In genomic region chr22:49972163-49973017, GRCh38 we compare ENCODE assay signal across 10 cellular contexts. TPM values are rescaled to one million over a fixed set of nuclear protein-coding genes. Genes with fewer than 3 reads are reported as not detected.
DNase-seq lines count a peak whose midpoint lies in the region; ATAC-seq, FAIRE-seq and TF ChIP-seq lines count a peak whose summit lies in the region.
"Had no signal": no experiment of that assay in that cellular context is flagged by ENCODE, and none has a peak within 500 bp of the region (broad histone marks: within the 10 kb centered on the region; RNA-seq: fewer than 3 reads in every experiment).

No MANE protein-coding gene starts in this region.

- H3K4me1 ChIP-seq in HEK293 (ENCODE audit: control insufficient read depth, insufficient read depth, low read length) (peaks cover 3% of the 10 kb centered on the region; the same call in 1 of the 2 replicates), subcutaneous abdominal adipose tissue (ENCODE audit: control insufficient read depth in 5 of 5, insufficient read depth in 5 of 5, low read length in 5 of 5) (peaks cover 5 to 60% (median 40%) of the 10 kb centered on the region in 5 donors)

- no peak overlapping the region for H3K27ac ChIP-seq in HEK293 (ENCODE audit: extremely low read depth, low read depth, low read length)
- no peak overlapping the region for H3K27ac ChIP-seq in subcutaneous abdominal adipose tissue (ENCODE audit: low read depth, low read length)

- ATAC-seq in left colon (no peak), HG03565 (IDR thresholded peaks at IDR 0.05; ENCODE audit: unreplicated experiment) (no peak)

- H3K4me3 ChIP-seq in HEK293 (ENCODE audit: low read depth, low read length): no peak overlapping the region
- H3K4me3 ChIP-seq in subcutaneous abdominal adipose tissue (ENCODE audit: low read depth in 1 of 5, low read length in 5 of 5): peak overlapping the region in 3 of 5 donors; percentile 32 to 66 (median 48)

- POLR2A ChIA-PET in HEK293 (lab: Yijun Ruan, JAX): interaction anchor here (0.9 kb wide), 1 partner anchor 10 kb away, joined by 6 read pairs; no protein-coding TSS in a partner anchor

- peak; percentile 44 to 54 for DNase-seq in activated T-cell treated with anti-CD3 and anti-CD28 coated beads, Interleukin-2, amount 50 U/mL, for 48 hours
- DNase-seq in left colon (peak; percentile 30 to 41), NCI-H1694 treated with DMSO at 0.1 percent for 48 hours (lab: John Stamatoyannopoulos, UW) (no peak), RCC 7860 (ENCODE audit: low spot score) (no peak)
- DNase-seq: T-helper 9 cell had no signal

- CTCF ChIA-PET in HEK293 (lab: Yijun Ruan, JAX): no interaction called here

- H3K27me3 ChIP-seq in subcutaneous abdominal adipose tissue (ENCODE audit: control insufficient read depth in 5 of 5, insufficient read depth in 4 of 5, low read length in 5 of 5): no peaks in the 10 kb centered on the region

- no peak for TF ChIP-seq CTCF in HEK293 (tag by site-specific recombination; IDR thresholded peaks at IDR 0.05)

- intact Hi-C loops in left colon (cut with DNase I, micrococcal nuclease): no loop called here

- FAIRE-seq in RCC 7860 (lab: Jason Lieb, UNC): no peak
- FAIRE-seq: HTR-8/SVneo had no signal

- no peaks in the 10 kb centered on the region for H3K9me3 ChIP-seq in HEK293 (ENCODE audit: control insufficient read depth, insufficient read depth, low read depth, low read length)
- H3K9me3 ChIP-seq in subcutaneous abdominal adipose tissue (ENCODE audit: control insufficient read depth in 5 of 5, low read length in 5 of 5): no peaks in the 10 kb centered on the region

- peaks cover 0 to 2% of the 10 kb centered on the region in 2 experiments; a peak in 1 of 3 replicates for H3K36me3 ChIP-seq in HEK293 (ENCODE audit: control insufficient read depth in 2 of 2, insufficient read depth in 1 of 2, low read length in 2 of 2)
- H3K36me3 ChIP-seq in subcutaneous abdominal adipose tissue (ENCODE audit: control insufficient read depth in 5 of 5, insufficient read depth in 5 of 5, low read length in 5 of 5): no peaks in the 10 kb centered on the region

- peak overlapping the region in 1 of 5 donors; percentile 78 for H3K9ac ChIP-seq in subcutaneous abdominal adipose tissue (ENCODE audit: low read length in 5 of 5)

TF ChIP-seq in HEK293, 187 proteins besides CTCF, POLR2A, EP300 and RAD21 (continues in another document):
- TF ChIP-seq SP7 (tag by site-specific recombination; IDR thresholded peaks at IDR 0.05): 0 out of 2 replicates have a peak, but pooled peaks have one; percentile 21
- TF ChIP-seq ZNF510 (tag by site-specific recombination; IDR thresholded peaks at IDR 0.05; ENCODE audit: insufficient replicate concordance): no peak
- no peak for TF ChIP-seq ZNF433 (tag by site-specific recombination; IDR thresholded peaks at IDR 0.05; ENCODE audit: low read depth)
- no peak for TF ChIP-seq ZNF366 (tag by site-specific recombination; conservative IDR thresholded peaks at IDR 0.05)
- 0 out of 2 replicates have a peak, but pooled peaks have one; percentile 40 for TF ChIP-seq ZBTB10 (tag by site-specific recombination; IDR thresholded peaks at IDR 0.05)
- TF ChIP-seq ZBTB20 (tag by site-specific recombination; IDR thresholded peaks at IDR 0.05): no peak
- no peak for TF ChIP-seq BCL11A (tag by site-specific recombination; IDR thresholded peaks at IDR 0.05; ENCODE audit: low read depth)
- TF ChIP-seq ZNF624 (tag by site-specific recombination; IDR thresholded peaks at IDR 0.05): no peak
- no peak for TF ChIP-seq ZNF747 (tag by site-specific recombination; IDR thresholded peaks at IDR 0.05)
- TF ChIP-seq ZNF155 (tag by site-specific recombination; IDR thresholded peaks at IDR 0.05): 0 out of 2 replicates have a peak, but pooled peaks have one; percentile 21
- no peak for TF ChIP-seq ZBTB6 (tag by site-specific recombination; IDR thresholded peaks at IDR 0.05)
- TF ChIP-seq ZFP69B (tag by site-specific recombination; IDR thresholded peaks at IDR 0.05): no peak
- no peak for TF ChIP-seq ZNF354C (tag by site-specific recombination; IDR thresholded peaks at IDR 0.05; ENCODE audit: borderline replicate concordance, low read depth)
- TF ChIP-seq ZNF555 (tag by site-specific recombination; conservative IDR thresholded peaks at IDR 0.05): no peak
- TF ChIP-seq REPIN1 (tag by site-specific recombination; IDR thresholded peaks at IDR 0.05; ENCODE audit: low read depth): no peak
- TF ChIP-seq ZNF280C (tag by site-specific recombination; IDR thresholded peaks at IDR 0.05): peak; percentile 70; the same call in 1 of the 2 replicates
- no peak for TF ChIP-seq ZBTB48 (tag by site-specific recombination; IDR thresholded peaks at IDR 0.05)
- TF ChIP-seq PBX3 (CRISPR knock-in tag; IDR thresholded peaks at IDR 0.05): no peak
- TF ChIP-seq ZNF664 (tag by site-specific recombination; IDR thresholded peaks at IDR 0.05): no peak
- no peak for TF ChIP-seq ZNF473 (tag by site-specific recombination; IDR thresholded peaks at IDR 0.05)
- TF ChIP-seq ZNF169 (tag by site-specific recombination; IDR thresholded peaks at IDR 0.05): no peak
- TF ChIP-seq ZFP3 (tag by site-specific recombination; IDR thresholded peaks at IDR 0.05; ENCODE audit: low read depth): no peak
- TF ChIP-seq ZNF324 (tag by site-specific recombination; IDR thresholded peaks at IDR 0.05): peak; percentile 16; the same call in 1 of the 2 replicates

RNA-seq across cellular contexts. Expression of gene PIM3, which starts 11.8 kb away (rescaled TPM):
- total RNA-seq in left colon: 100 to 1,000 TPM in 1 of 2 donors, 10 to 100 TPM in 1; 45.6 to 201 TPM

RNA-seq across cellular contexts. Expression of gene IL17REL, which starts 40.2 kb away (rescaled TPM):
- under 1 TPM; 0.17 to 0.31 TPM for total RNA-seq in left colon
- total RNA-seq: NCI-H460 had no signal

RNA-seq across cellular contexts. Expression of gene CRELD2, which starts 54.0 kb away (rescaled TPM):
- total RNA-seq in left colon: 10 to 100 TPM; 36.7 to 53.8 TPM

RNA-seq across cellular contexts. Expression of gene ALG12, which starts 54.2 kb away (rescaled TPM):
- 10 to 100 TPM; 22.8 to 27.9 TPM for total RNA-seq in left colon

Comparison
In these comparisons a context has a peak if more than half of its experiments do, and no peak if none do; other contexts are left out.
1. DNase-seq: peak in activated T-cell treated with anti-CD3 and anti-CD28 coated beads, Interleukin-2, amount 50 U/mL, for 48 hours (2 of 2) and left colon (2 of 2); none in NCI-H1694 treated with DMSO at 0.1 percent for 48 hours (single experiment) and RCC 7860 (single experiment).